In the genomic region with DNA sequence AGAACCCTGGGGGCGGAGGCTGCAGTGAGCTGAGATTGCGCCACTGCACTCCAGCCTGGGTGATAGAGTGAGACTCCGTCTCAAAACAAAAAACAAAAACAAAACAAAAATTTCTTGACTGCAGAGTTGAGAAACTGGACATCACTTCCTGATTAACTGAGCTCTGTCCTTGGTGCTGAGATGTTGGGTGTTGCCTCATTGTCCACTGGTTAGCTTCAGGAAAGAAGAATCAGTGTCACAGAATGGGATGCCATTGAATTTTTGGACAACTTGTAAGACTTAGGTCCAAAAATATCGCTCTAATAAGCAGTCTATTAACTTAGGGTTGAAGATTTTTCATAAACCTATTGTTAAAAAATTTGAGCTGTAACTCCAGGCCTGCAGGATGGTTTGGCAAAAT, we compare ENCODE assay signal across 13 cellular contexts. TPM values are rescaled to one million over a fixed set of nuclear protein-coding genes. Genes with fewer than 3 reads are reported as not detected.
DNase-seq lines count a peak whose midpoint lies in the region; ATAC-seq, FAIRE-seq and TF ChIP-seq lines count a peak whose summit lies in the region.
"Had no signal": no experiment of that assay in that cellular context is flagged by ENCODE, and none has a peak within 500 bp of the region (broad histone marks: within the 10 kb centered on the region; RNA-seq: fewer than 3 reads in every experiment).

No MANE protein-coding gene starts in this region.

- POLR2A ChIA-PET in A549 (lab: Yijun Ruan, JAX) (no interaction called here), HEK293 (lab: Yijun Ruan, JAX) (no interaction called here)

- no peak for TF ChIP-seq EP300 in A549 (IDR thresholded peaks at IDR 0.05)

- DNase-seq in A549 (ENCODE audit: low read depth in 1 of 2, low spot score in 1 of 2) (peak in 1 of 2 experiments; percentile 14), SJCRH30 (peak; percentile 12 to 63), fibroblast of mammary gland (ENCODE audit: low read depth) (peak; percentile 54), head of caudate nucleus (no peak), DMS79 treated with DMSO at 0.1 percent for 48 hours (lab: John Stamatoyannopoulos, UW) (no peak)
- DNase-seq: activated CD4-positive, CD25-positive, alpha-beta regulatory T cell; left ventricle myocardium superior had no signal

- H3K36me3 ChIP-seq in HEK293 (ENCODE audit: control insufficient read depth in 2 of 2, insufficient read depth in 1 of 2, low read length in 2 of 2) = no peaks in the 10 kb centered on the region
- no peaks in the 10 kb centered on the region for H3K36me3 ChIP-seq in SJCRH30
- H3K36me3 ChIP-seq: ascending aorta had no signal

- CTCF ChIA-PET in A549 (lab: Yijun Ruan, JAX) (interaction anchor here (0.9 to 1.2 kb wide), 3 partner anchors 13 to 21 kb away, joined by 3 to 4 read pairs (median 3); no protein-coding TSS in a partner anchor), HEK293 (lab: Yijun Ruan, JAX) (interaction anchor here (0.9 to 2.5 kb wide), 3 partner anchors 13 to 64 kb away, joined by 3 to 11 read pairs (median 5); no protein-coding TSS in a partner anchor)

- TF ChIP-seq POLR2A in A549 (IDR thresholded peaks at IDR 0.05; ENCODE audit: low read length) = no peak

- no peaks in the 10 kb centered on the region for H3K9me3 ChIP-seq in A549
- no peaks in the 10 kb centered on the region for H3K9me3 ChIP-seq in HEK293 (ENCODE audit: control insufficient read depth, insufficient read depth, low read depth, low read length)
- H3K9me3 ChIP-seq in SJCRH30 (replicated peaks) = no peaks in the 10 kb centered on the region
- H3K9me3 ChIP-seq: ascending aorta had no signal

- no peak for FAIRE-seq in A549 (lab: Jason Lieb, UNC)

- H3K27me3 ChIP-seq in SJCRH30 = peaks cover 3% of the 10 kb centered on the region; the same call in 1 of the 2 replicates
- H3K27me3 ChIP-seq: ascending aorta had no signal

- ATAC-seq in A549 (no peak), GM18519 (IDR thresholded peaks at IDR 0.05; ENCODE audit: low FRiP score, unreplicated experiment) (no peak), HG02840 (IDR thresholded peaks at IDR 0.05; ENCODE audit: low FRiP score, unreplicated experiment) (no peak)
- ATAC-seq: left ventricle myocardium superior had no signal

- H3K27ac ChIP-seq in A549 = no peak overlapping the region
- no peak overlapping the region for H3K27ac ChIP-seq in HEK293 (ENCODE audit: extremely low read depth, low read depth, low read length)
- no peak overlapping the region for H3K27ac ChIP-seq in SJCRH30
- H3K27ac ChIP-seq: ascending aorta, skin epidermis had no signal

- H3K4me2 ChIP-seq in A549 = no peak overlapping the region

- H3K4me3 ChIP-seq in A549 = no peak overlapping the region
- no peak overlapping the region for H3K4me3 ChIP-seq in HEK293 (ENCODE audit: low read depth, low read length)
- no peak overlapping the region for H3K4me3 ChIP-seq in SJCRH30
- no peak overlapping the region for H3K4me3 ChIP-seq in fibroblast of mammary gland (ENCODE audit: control insufficient read depth, low read depth, low read length)
- H3K4me3 ChIP-seq: ascending aorta, skin epidermis had no signal

- TF ChIP-seq RAD21 in A549 (conservative IDR thresholded peaks at IDR 0.05 in 1 of 2, IDR thresholded peaks at IDR 0.05 in 1 of 2) = no peak

- intact Hi-C loops in head of caudate nucleus (cut with DNase I) = no loop called here

- H3K4me1 ChIP-seq in A549 (no peaks in the 10 kb centered on the region), HEK293 (ENCODE audit: control insufficient read depth, insufficient read depth, low read length) (no peaks in the 10 kb centered on the region), SJCRH30 (no peaks in the 10 kb centered on the region)
- H3K4me1 ChIP-seq: ascending aorta had no signal

- TF ChIP-seq CTCF in A549 (IDR thresholded peaks at IDR 0.05) = no peak
- no peak for TF ChIP-seq CTCF in HEK293 (tag by site-specific recombination; IDR thresholded peaks at IDR 0.05)
- TF ChIP-seq CTCF in fibroblast of mammary gland (conservative IDR thresholded peaks at IDR 0.05; ENCODE audit: control insufficient read depth, insufficient read depth, low read depth, low read length) = no peak

- WGBS in A549 (ENCODE audit: missing lambda C conversion rate) = 0% methylated on average over 4 of the region's 4 CpGs

TF ChIP-seq in A549, 52 proteins besides CTCF, POLR2A, EP300 and RAD21 (continues in another document):
- TF ChIP-seq BHLHE40 (IDR thresholded peaks at IDR 0.05; ENCODE audit: low read depth, low read length) (no peak), FOSB (CRISPR knock-in tag; IDR thresholded peaks at IDR 0.05) (no peak), NFE2L2 (conservative IDR thresholded peaks at IDR 0.05; ENCODE audit: low read length) (no peak), HOXB5 (CRISPR knock-in tag; IDR thresholded peaks at IDR 0.05) (no peak), HEYL (CRISPR knock-in tag; IDR thresholded peaks at IDR 0.05) (no peak), KDM5A (IDR thresholded peaks at IDR 0.05) (no peak), EHMT2 (IDR thresholded peaks at IDR 0.05; ENCODE audit: low read depth) (peak; percentile 78; the same call in 1 of the 2 replicates), KDM1A (IDR thresholded peaks at IDR 0.05; ENCODE audit: low read depth) (no peak), SREBF2 (IDR thresholded peaks at IDR 0.05) (no peak)
- TF ChIP-seq, protein P1, sequence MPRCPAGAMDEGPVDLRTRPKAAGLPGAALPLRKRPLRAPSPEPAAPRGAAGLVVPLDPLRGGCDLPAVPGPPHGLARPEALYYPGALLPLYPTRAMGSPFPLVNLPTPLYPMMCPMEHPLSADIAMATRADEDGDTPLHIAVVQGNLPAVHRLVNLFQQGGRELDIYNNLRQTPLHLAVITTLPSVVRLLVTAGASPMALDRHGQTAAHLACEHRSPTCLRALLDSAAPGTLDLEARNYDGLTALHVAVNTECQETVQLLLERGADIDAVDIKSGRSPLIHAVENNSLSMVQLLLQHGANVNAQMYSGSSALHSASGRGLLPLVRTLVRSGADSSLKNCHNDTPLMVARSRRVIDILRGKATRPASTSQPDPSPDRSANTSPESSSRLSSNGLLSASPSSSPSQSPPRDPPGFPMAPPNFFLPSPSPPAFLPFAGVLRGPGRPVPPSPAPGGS (IDR thresholded peaks at IDR 0.05) = no peak

TF ChIP-seq in HEK293, 187 proteins besides CTCF, POLR2A, EP300 and RAD21:
- TF ChIP-seq, protein P2, sequence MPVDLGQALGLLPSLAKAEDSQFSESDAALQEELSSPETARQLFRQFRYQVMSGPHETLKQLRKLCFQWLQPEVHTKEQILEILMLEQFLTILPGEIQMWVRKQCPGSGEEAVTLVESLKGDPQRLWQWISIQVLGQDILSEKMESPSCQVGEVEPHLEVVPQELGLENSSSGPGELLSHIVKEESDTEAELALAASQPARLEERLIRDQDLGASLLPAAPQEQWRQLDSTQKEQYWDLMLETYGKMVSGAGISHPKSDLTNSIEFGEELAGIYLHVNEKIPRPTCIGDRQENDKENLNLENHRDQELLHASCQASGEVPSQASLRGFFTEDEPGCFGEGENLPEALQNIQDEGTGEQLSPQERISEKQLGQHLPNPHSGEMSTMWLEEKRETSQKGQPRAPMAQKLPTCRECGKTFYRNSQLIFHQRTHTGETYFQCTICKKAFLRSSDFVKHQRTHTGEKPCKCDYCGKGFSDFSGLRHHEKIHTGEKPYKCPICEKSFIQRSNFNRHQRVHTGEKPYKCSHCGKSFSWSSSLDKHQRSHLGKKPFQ (tag by site-specific recombination; IDR thresholded peaks at IDR 0.05) = no peak
- TF ChIP-seq, protein P3, sequence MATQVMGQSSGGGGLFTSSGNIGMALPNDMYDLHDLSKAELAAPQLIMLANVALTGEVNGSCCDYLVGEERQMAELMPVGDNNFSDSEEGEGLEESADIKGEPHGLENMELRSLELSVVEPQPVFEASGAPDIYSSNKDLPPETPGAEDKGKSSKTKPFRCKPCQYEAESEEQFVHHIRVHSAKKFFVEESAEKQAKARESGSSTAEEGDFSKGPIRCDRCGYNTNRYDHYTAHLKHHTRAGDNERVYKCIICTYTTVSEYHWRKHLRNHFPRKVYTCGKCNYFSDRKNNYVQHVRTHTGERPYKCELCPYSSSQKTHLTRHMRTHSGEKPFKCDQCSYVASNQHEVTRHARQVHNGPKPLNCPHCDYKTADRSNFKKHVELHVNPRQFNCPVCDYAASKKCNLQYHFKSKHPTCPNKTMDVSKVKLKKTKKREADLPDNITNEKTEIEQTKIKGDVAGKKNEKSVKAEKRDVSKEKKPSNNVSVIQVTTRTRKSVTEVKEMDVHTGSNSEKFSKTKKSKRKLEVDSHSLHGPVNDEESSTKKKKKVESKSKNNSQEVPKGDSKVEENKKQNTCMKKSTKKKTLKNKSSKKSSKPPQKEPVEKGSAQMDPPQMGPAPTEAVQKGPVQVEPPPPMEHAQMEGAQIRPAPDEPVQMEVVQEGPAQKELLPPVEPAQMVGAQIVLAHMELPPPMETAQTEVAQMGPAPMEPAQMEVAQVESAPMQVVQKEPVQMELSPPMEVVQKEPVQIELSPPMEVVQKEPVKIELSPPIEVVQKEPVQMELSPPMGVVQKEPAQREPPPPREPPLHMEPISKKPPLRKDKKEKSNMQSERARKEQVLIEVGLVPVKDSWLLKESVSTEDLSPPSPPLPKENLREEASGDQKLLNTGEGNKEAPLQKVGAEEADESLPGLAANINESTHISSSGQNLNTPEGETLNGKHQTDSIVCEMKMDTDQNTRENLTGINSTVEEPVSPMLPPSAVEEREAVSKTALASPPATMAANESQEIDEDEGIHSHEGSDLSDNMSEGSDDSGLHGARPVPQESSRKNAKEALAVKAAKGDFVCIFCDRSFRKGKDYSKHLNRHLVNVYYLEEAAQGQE (tag by site-specific recombination; IDR thresholded peaks at IDR 0.05) = peak; percentile 98
- no peak for TF ChIP-seq ZNF121 (tag by site-specific recombination; IDR thresholded peaks at IDR 0.05)
- TF ChIP-seq ZNF211 (tag by site-specific recombination; IDR thresholded peaks at IDR 0.05; ENCODE audit: low read depth) = no peak
- TF ChIP-seq, protein P4, sequence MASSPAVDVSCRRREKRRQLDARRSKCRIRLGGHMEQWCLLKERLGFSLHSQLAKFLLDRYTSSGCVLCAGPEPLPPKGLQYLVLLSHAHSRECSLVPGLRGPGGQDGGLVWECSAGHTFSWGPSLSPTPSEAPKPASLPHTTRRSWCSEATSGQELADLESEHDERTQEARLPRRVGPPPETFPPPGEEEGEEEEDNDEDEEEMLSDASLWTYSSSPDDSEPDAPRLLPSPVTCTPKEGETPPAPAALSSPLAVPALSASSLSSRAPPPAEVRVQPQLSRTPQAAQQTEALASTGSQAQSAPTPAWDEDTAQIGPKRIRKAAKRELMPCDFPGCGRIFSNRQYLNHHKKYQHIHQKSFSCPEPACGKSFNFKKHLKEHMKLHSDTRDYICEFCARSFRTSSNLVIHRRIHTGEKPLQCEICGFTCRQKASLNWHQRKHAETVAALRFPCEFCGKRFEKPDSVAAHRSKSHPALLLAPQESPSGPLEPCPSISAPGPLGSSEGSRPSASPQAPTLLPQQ (tag by site-specific recombination; IDR thresholded peaks at IDR 0.05) = no peak
- TF ChIP-seq FEZF1 (tag by site-specific recombination; IDR thresholded peaks at IDR 0.05) = no peak

RNA-seq across cellular contexts. Expression of a gene that starts 23.8 kb away (rescaled TPM):
- polyA plus RNA-seq in A549 (2011; rRNA removed) (not detected in 2 replicates), A549 (2017; fragmentation: RNase III; extraction: RNeasy Plus Mini Kit Qiagen cat#74134 plus additional on column Dnase treatment) (not detected in 3 replicates)
- not detected in 2 replicates for polyA plus RNA-seq in A549 (2012; cell fraction: cytosol; rRNA removed)
- polyA plus RNA-seq in A549 (2012; cell fraction: nucleus; rRNA removed) = not detected in 2 replicates
- not detected in 2 replicates for polyA minus RNA-seq in A549 (2011; rRNA and poly(A)+ RNA removed)
- total RNA-seq in SJCRH30 (2014; rRNA removed; shearing (Covaris generic)) = not detected in 2 replicates
- total RNA-seq: ascending aorta, left ventricle myocardium superior, subcutaneous adipose tissue had no signal

Comparison
In these comparisons a context has a peak if more than half of its experiments do, and no peak if none do; other contexts are left out.
1. DNase-seq: peak in SJCRH30 (2 of 2) and fibroblast of mammary gland (single experiment); none in head of caudate nucleus (0 of 42) and DMS79 treated with DMSO at 0.1 percent for 48 hours (single experiment).